ENCODE assay signal across 15 cellular contexts in the genomic region with DNA sequence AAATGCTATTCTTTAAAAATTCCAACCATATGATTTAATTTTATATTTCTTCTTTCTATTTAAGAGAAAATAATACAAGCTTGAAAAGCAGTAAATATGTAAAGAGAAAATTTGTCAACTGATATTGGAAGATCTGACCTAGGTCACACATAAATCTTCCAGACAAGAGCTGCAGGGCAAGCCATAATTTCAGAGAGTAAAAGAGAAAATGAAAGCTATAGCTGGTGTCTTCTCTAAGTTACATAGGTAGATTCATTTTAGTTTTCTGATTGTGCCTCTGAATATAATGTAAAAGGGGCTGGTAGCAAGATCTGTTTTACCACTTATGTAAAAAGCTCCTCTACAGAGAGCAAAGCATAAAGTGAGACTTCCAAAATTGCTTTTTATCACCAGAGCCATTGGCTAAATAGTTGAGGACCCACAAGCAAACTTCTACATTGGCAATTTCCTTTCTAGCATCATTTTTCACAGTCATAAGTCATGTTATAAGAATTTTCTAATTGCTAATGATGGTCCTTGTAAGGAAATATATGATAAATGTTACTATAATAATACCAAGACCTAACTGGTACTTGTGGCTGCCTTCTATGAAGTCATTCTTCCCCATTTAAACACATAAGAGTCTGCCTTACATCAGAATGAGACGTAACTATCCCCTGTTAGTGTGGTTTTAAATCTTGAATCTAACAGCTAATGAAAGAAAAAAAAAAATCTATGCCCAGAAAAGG.
DNase-seq lines count a peak whose midpoint lies in the region; ATAC-seq and TF ChIP-seq lines count a peak whose summit lies in the region.
"Had no signal": no experiment of that assay in that cellular context is flagged by ENCODE, and none has a peak within 500 bp of the region (broad histone marks: within the 10 kb centered on the region; RNA-seq: fewer than 3 reads in every experiment).

No MANE protein-coding gene starts in this region.

- no peak overlapping the region for H3K4me3 ChIP-seq in GM23248
- H3K4me3 ChIP-seq: spleen had no signal

- H3K9ac ChIP-seq in GM23248: no peak overlapping the region

- H3K27me3 ChIP-seq in GM23248 (replicated peaks; ENCODE audit: insufficient read depth): no peaks in the 10 kb centered on the region
- H3K27me3 ChIP-seq: spleen had no signal

- H3K4me1 ChIP-seq in GM23248 (ENCODE audit: insufficient read depth): peaks cover 19% of the 10 kb centered on the region

- 63 to 74% methylated on average over 1 of the region's 1 CpG for WGBS in GM23248 (ENCODE audit: low coverage in 1 of 2, low lambda C conversion rate in 2 of 2, missing lambda C conversion rate in 2 of 2), 2 experiments

- no peak overlapping the region for H3K27ac ChIP-seq in GM23248
- H3K27ac ChIP-seq: spleen had no signal

- H3K4me1 Mint-ChIP-seq in activated CD8-positive, alpha-beta memory T cell treated with anti-CD3 and anti-CD28 coated beads, Interleukin-2, amount 10 ng/mL, durations not matched to agents 7 days and 5 days: peaks cover 39% of the 10 kb centered on the region
- H3K4me1 Mint-ChIP-seq in activated CD8-positive, alpha-beta T cell treated with anti-CD3 and anti-CD28 coated beads, Interleukin-2, amount 10 ng/mL, durations not matched to agents 7 days and 5 days (ENCODE audit: low read depth): peaks cover 52% of the 10 kb centered on the region
- peaks cover 60% of the 10 kb centered on the region for H3K4me1 Mint-ChIP-seq in mesothelial cell of epicardium

- peak overlapping the region; percentile 79 for H3K27ac Mint-ChIP-seq in activated CD8-positive, alpha-beta memory T cell treated with anti-CD3 and anti-CD28 coated beads, Interleukin-2, amount 10 ng/mL, durations not matched to agents 7 days and 5 days
- peak overlapping the region; percentile 81 for H3K27ac Mint-ChIP-seq in activated CD8-positive, alpha-beta T cell treated with anti-CD3 and anti-CD28 coated beads, Interleukin-2, amount 10 ng/mL, durations not matched to agents 7 days and 5 days
- peak overlapping the region; percentile 78 for H3K27ac Mint-ChIP-seq in mesothelial cell of epicardium

- H3K4me3 Mint-ChIP-seq in activated CD8-positive, alpha-beta memory T cell treated with anti-CD3 and anti-CD28 coated beads, Interleukin-2, amount 10 ng/mL, durations not matched to agents 7 days and 5 days: peak overlapping the region; percentile 58
- peak overlapping the region; percentile 64 for H3K4me3 Mint-ChIP-seq in activated CD8-positive, alpha-beta T cell treated with anti-CD3 and anti-CD28 coated beads, Interleukin-2, amount 10 ng/mL, durations not matched to agents 7 days and 5 days
- no peak overlapping the region for H3K4me3 Mint-ChIP-seq in mesothelial cell of epicardium

- no peaks in the 10 kb centered on the region for H3K9me3 ChIP-seq in GM23248 (ENCODE audit: low read depth)
- H3K9me3 ChIP-seq: spleen had no signal

- no peaks in the 10 kb centered on the region for H3K9me2 ChIP-seq in GM23248 (ENCODE audit: insufficient read depth)

- CTCF ChIA-PET in activated CD8-positive, alpha-beta memory T cell treated with anti-CD3 and anti-CD28 coated beads, Interleukin-2, amount 10 ng/mL, durations not matched to agents 7 days and 5 days (lab: Charles Lee): interaction anchor here (1.1 kb wide), 1 partner anchor 11 kb away, joined by 3 read pairs; no protein-coding TSS in a partner anchor
- CTCF ChIA-PET in activated CD8-positive, alpha-beta T cell treated with anti-CD3 and anti-CD28 coated beads, Interleukin-2, amount 10 ng/mL, durations not matched to agents 7 days and 5 days (lab: Charles Lee): interaction anchor here (0.8 to 2.4 kb wide), 5 partner anchors 11 to 287 kb away, joined by 3 to 6 read pairs (median 3); no protein-coding TSS in a partner anchor

- H3K79me2 ChIP-seq in GM23248 (ENCODE audit: insufficient read depth): no peaks in the 10 kb centered on the region

- no peak overlapping the region for H3K4me2 ChIP-seq in GM23248 (ENCODE audit: unreplicated experiment)

- no peaks in the 10 kb centered on the region for H3K9me3 Mint-ChIP-seq in activated CD8-positive, alpha-beta memory T cell treated with anti-CD3 and anti-CD28 coated beads, Interleukin-2, amount 10 ng/mL, durations not matched to agents 7 days and 5 days (ENCODE audit: low read depth)
- H3K9me3 Mint-ChIP-seq in activated CD8-positive, alpha-beta T cell treated with anti-CD3 and anti-CD28 coated beads, Interleukin-2, amount 10 ng/mL, durations not matched to agents 7 days and 5 days (ENCODE audit: insufficient read depth): no peaks in the 10 kb centered on the region
- H3K9me3 Mint-ChIP-seq in mesothelial cell of epicardium: no peaks in the 10 kb centered on the region

- peak; percentile 72 for ATAC-seq in activated CD8-positive, alpha-beta memory T cell treated with anti-CD3 and anti-CD28 coated beads, Interleukin-2, amount 10 ng/mL, durations not matched to agents 7 days and 5 days
- peak; percentile 64 for ATAC-seq in activated CD8-positive, alpha-beta T cell treated with anti-CD3 and anti-CD28 coated beads, Interleukin-2, amount 10 ng/mL, durations not matched to agents 7 days and 5 days
- no peak for ATAC-seq in HG02840 (IDR thresholded peaks at IDR 0.05; ENCODE audit: low FRiP score, unreplicated experiment)
- ATAC-seq in HG02981 (IDR thresholded peaks at IDR 0.05; ENCODE audit: unreplicated experiment): no peak

- peaks cover 28% of the 10 kb centered on the region for H3F3A ChIP-seq in GM23248 (ENCODE audit: insufficient read depth)

- no peaks in the 10 kb centered on the region for H4K20me1 ChIP-seq in GM23248 (ENCODE audit: insufficient read depth)

- DNase-seq in activated CD8-positive, alpha-beta memory T cell treated with anti-CD3 and anti-CD28 coated beads, Interleukin-2, amount 10 ng/mL, durations not matched to agents 7 days and 5 days: no peak
- DNase-seq in activated CD8-positive, alpha-beta memory T cell treated with anti-CD3 and anti-CD28 coated beads, Interleukin-2, amount 50 U/mL, for 48 hours: no peak
- DNase-seq in GM23248: peak; percentile 6
- DNase-seq in activated CD8-positive, alpha-beta T cell treated with anti-CD3 and anti-CD28 coated beads, Interleukin-2, amount 10 ng/mL, durations not matched to agents 7 days and 5 days: no peak
- no peak for DNase-seq in mesothelial cell of epicardium (ENCODE audit: low spot score in 2 of 2, unreplicated experiment in 2 of 2)
- no peak for DNase-seq in Ammon's horn (ENCODE audit: low spot score)
- DNase-seq: amniotic stem cell, erythroblast, H7, Kasumi-1, NCI-H2081, NCI-H526, spleen had no signal

- POLR2A ChIA-PET in activated CD8-positive, alpha-beta T cell treated with anti-CD3 and anti-CD28 coated beads, Interleukin-2, amount 10 ng/mL, durations not matched to agents 7 days and 5 days (lab: Charles Lee): no interaction called here

- no peak overlapping the region for H2AFZ ChIP-seq in GM23248

- H3K27me3 Mint-ChIP-seq in activated CD8-positive, alpha-beta memory T cell treated with anti-CD3 and anti-CD28 coated beads, Interleukin-2, amount 10 ng/mL, durations not matched to agents 7 days and 5 days: no peaks in the 10 kb centered on the region
- no peaks in the 10 kb centered on the region for H3K27me3 Mint-ChIP-seq in activated CD8-positive, alpha-beta T cell treated with anti-CD3 and anti-CD28 coated beads, Interleukin-2, amount 10 ng/mL, durations not matched to agents 7 days and 5 days (ENCODE audit: low read depth)
- H3K27me3 Mint-ChIP-seq in mesothelial cell of epicardium (ENCODE audit: low read depth): no peaks in the 10 kb centered on the region

- TF ChIP-seq CTCF in mesothelial cell of epicardium (IDR thresholded peaks at IDR 0.05; ENCODE audit: unreplicated experiment): no peak

- in situ Hi-C loops in GM23248 (cut with MboI): no loop called here

- no peaks in the 10 kb centered on the region for H3K36me3 Mint-ChIP-seq in activated CD8-positive, alpha-beta memory T cell treated with anti-CD3 and anti-CD28 coated beads, Interleukin-2, amount 10 ng/mL, durations not matched to agents 7 days and 5 days
- H3K36me3 Mint-ChIP-seq in activated CD8-positive, alpha-beta T cell treated with anti-CD3 and anti-CD28 coated beads, Interleukin-2, amount 10 ng/mL, durations not matched to agents 7 days and 5 days (ENCODE audit: low read depth): peaks cover 7% of the 10 kb centered on the region
- peaks cover 2% of the 10 kb centered on the region for H3K36me3 Mint-ChIP-seq in mesothelial cell of epicardium

- no peaks in the 10 kb centered on the region for H3K36me3 ChIP-seq in GM23248 (ENCODE audit: low read depth)

Comparison
In these comparisons a context has a peak if more than half of its experiments do, and no peak if none do; other contexts are left out.
1. ATAC-seq: peak in activated CD8-positive, alpha-beta memory T cell treated with anti-CD3 and anti-CD28 coated beads, Interleukin-2, amount 10 ng/mL, durations not matched to agents 7 days and 5 days (single experiment) and activated CD8-positive, alpha-beta T cell treated with anti-CD3 and anti-CD28 coated beads, Interleukin-2, amount 10 ng/mL, durations not matched to agents 7 days and 5 days (single experiment); none in HG02840 (single experiment) and HG02981 (single experiment).
2. Peak in every context shown above with its lines, with median percentiles within 50 percentile points of each other: H3K27ac Mint-ChIP-seq.